13 cellular contexts compared by ENCODE assay signal in genomic region chr7:112970771-112971170, GRCh38.
DNase-seq lines count a peak whose midpoint lies in the region; ATAC-seq, FAIRE-seq and TF ChIP-seq lines count a peak whose summit lies in the region.
"Had no signal": no experiment of that assay in that cellular context is flagged by ENCODE, and none has a peak within 500 bp of the region (broad histone marks: within the 10 kb centered on the region; RNA-seq: fewer than 3 reads in every experiment).

No MANE protein-coding gene starts in this region.

- no peak for FAIRE-seq in H54 (lab: Jason Lieb, UNC)

- peak; percentile 78 for ATAC-seq in GM18511 (IDR thresholded peaks at IDR 0.05; ENCODE audit: unreplicated experiment)
- peak; percentile 75 for ATAC-seq in GM21619 (IDR thresholded peaks at IDR 0.05; ENCODE audit: unreplicated experiment)
- ATAC-seq in HG03457 (IDR thresholded peaks at IDR 0.05; ENCODE audit: unreplicated experiment), result no peak
- no peak for ATAC-seq in HG02678 (IDR thresholded peaks at IDR 0.05; ENCODE audit: unreplicated experiment)

- H3K27me3 ChIP-seq in HL-60 (ENCODE audit: insufficient read depth, poor library complexity, severe bottlenecking), result no peaks in the 10 kb centered on the region
- H3K27me3 ChIP-seq: SJCRH30 had no signal

- DNase-seq in HL-60 (ENCODE audit: low read depth in 1 of 2, low spot score in 1 of 2), result no peak
- no peak for DNase-seq in fibroblast of the aortic adventitia (ENCODE audit: low read depth)
- DNase-seq in GOT3 (lab: John Stamatoyannopoulos, UW), result no peak
- no peak for DNase-seq in H54 (ENCODE audit: insufficient read length, low spot score)
- DNase-seq: activated CD4-positive, alpha-beta T cell treated with anti-CD3 and anti-CD28 coated beads, Interleukin-2, amount 10 ng/mL, durations not matched to agents 24 days and 14 days; activated naive CD8-positive, alpha-beta T cell treated with anti-CD3 and anti-CD28 coated beads, Interleukin-2, amount 10 ng/mL, durations not matched to agents 7 days and 5 days; NCI-H2029; stimulated activated CD4-positive, alpha-beta T cell treated with anti-CD3 and anti-CD28 coated beads, Interleukin-12 subunit alpha, Interleukin-12 subunit beta, amount 100 ng/mL, for 4 hours had no signal

- no peak overlapping the region for H3K4me3 ChIP-seq in HL-60 (replicated peaks; ENCODE audit: insufficient read depth, low read length)
- no peak overlapping the region for H3K4me3 ChIP-seq in fibroblast of the aortic adventitia (ENCODE audit: low read depth, low read length)
- H3K4me3 ChIP-seq: SJCRH30 had no signal

- no peak for TF ChIP-seq POLR2A in H54 (IDR thresholded peaks at IDR 0.05; ENCODE audit: low read depth, low read length)

- no peak overlapping the region for H3K27ac ChIP-seq in HL-60 (replicated peaks)
- H3K27ac ChIP-seq: SJCRH30 had no signal

- TF ChIP-seq CTCF in HL-60 (IDR thresholded peaks at IDR 0.05; ENCODE audit: insufficient read depth, low read length), result peak; percentile 1
- TF ChIP-seq CTCF in fibroblast of the aortic adventitia (IDR thresholded peaks at IDR 0.05; ENCODE audit: insufficient read depth, low read length), result peak; percentile 24

Comparison
In these comparisons a context has a peak if more than half of its experiments do, and no peak if none do; other contexts are left out.
1. ATAC-seq: peak in GM18511 (single experiment) and GM21619 (single experiment); none in HG03457 (single experiment) and HG02678 (single experiment).